1 cellular context compared by ENCODE assay signal in the genomic region with DNA sequence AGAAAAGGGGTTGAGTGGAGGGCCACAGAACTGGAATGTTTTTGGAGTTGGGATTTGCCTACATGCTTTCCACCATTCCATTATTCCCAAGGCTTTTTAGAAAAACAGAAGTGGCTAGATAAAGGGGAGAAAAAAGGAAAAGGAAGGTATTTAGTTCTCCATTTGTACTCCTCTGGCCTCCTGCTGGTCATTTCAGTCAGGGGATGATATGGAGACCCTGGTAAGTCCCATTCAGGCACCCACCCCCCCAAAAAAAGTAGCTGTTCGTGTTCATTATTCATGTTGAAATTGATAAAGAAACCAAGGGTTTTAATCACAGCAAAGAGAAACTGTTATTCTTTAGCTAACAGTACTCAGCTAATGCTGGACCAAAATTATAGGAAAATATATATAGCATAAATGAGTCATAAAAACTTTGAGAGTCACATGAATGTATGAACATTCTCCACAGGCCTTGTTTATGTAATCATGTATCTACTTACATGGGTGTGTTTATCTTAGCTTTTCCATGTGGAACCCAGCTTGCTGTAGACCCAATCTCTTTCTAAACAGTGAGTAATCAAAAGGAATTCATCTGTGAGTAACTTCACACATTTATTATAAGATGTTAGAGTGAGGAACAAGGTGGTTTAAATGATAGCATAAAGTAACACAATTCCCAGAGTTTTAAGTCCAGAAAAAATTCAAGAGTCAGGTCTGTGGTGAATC.
TF ChIP-seq lines count a peak whose summit lies in the region.

No MANE protein-coding gene starts in this region.

TF ChIP-seq in IMR-90, 13 proteins besides CTCF, POLR2A, EP300 and RAD21 (continued from another document):
- TF ChIP-seq, protein P1, sequence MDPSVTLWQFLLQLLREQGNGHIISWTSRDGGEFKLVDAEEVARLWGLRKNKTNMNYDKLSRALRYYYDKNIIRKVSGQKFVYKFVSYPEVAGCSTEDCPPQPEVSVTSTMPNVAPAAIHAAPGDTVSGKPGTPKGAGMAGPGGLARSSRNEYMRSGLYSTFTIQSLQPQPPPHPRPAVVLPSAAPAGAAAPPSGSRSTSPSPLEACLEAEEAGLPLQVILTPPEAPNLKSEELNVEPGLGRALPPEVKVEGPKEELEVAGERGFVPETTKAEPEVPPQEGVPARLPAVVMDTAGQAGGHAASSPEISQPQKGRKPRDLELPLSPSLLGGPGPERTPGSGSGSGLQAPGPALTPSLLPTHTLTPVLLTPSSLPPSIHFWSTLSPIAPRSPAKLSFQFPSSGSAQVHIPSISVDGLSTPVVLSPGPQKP (IDR thresholded peaks at IDR 0.05; ENCODE audit: borderline replicate concordance, low read depth, low read length): no peak
- TF ChIP-seq RFX5 (IDR thresholded peaks at IDR 0.05; ENCODE audit: low read depth, low read length) (no peak), MAZ (IDR thresholded peaks at IDR 0.05; ENCODE audit: borderline replicate concordance, low read depth, low read length) (no peak)
